In the genomic region with DNA sequence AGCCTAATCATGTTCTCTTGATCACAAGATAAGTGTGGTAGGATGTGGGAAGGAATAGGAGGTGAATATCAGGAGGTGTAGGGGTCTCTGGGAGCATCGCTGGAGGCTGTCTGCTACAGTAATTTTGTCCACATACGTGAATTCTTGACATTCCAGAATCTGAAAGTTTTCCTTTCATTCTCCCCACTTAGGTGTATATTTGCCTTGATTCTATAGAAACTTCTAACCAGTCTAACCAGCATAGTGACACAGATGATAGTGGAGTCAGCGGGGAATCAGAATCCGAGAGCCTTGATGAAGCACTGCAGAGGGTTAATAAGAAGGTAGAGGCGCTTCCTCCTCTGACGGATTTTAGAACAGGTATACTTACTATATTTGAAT, we compare ENCODE assay signal across 6 cellular contexts.
"Had no signal": no experiment of that assay in that cellular context is flagged by ENCODE, and none has a peak within 500 bp of the region (broad histone marks: within the 10 kb centered on the region; RNA-seq: fewer than 3 reads in every experiment).

No MANE protein-coding gene starts in this region.

- H3K4me3 Mint-ChIP-seq: GM23338, H9, IgD-negative memory B cell had no signal

- H3K9me3 Mint-ChIP-seq: GM23338, H9, IgD-negative memory B cell had no signal

- H3K36me3 Mint-ChIP-seq: IgD-negative memory B cell had no signal

- H3K27ac ChIP-seq: HL-60 had no signal

- H3K4me3 ChIP-seq: GM23338 had no signal

- DNase-seq: H9, HCEC 1CT, KBM-7 had no signal

- H3K27ac Mint-ChIP-seq: GM23338, H9, IgD-negative memory B cell had no signal

- H3K4me1 Mint-ChIP-seq: GM23338, H9 had no signal
